11 cellular contexts compared by ENCODE assay signal in genomic region chr17:19005442-19005773, GRCh38. TPM values are rescaled to one million over a fixed set of nuclear protein-coding genes. Genes with fewer than 3 reads are reported as not detected.
A peak's percentile ranks its signal among the peaks of the same experiment; 100 is the strongest.
DNase-seq lines count a peak whose midpoint lies in the region; ATAC-seq, FAIRE-seq and TF ChIP-seq lines count a peak whose summit lies in the region.
"Had no signal": no experiment of that assay in that cellular context is flagged by ENCODE, and none has a peak within 500 bp of the region (broad histone marks: within the 10 kb centered on the region; RNA-seq: fewer than 3 reads in every experiment).

No MANE protein-coding gene starts in this region.

- 100% methylated on average over 3 of the region's 6 CpGs; no CpG with 5 or more reads in 1 of the 2 experiments for WGBS in IMR-90 (ENCODE audit: extremely low coverage in 2 of 2, insufficient read length in 1 of 2), 2 experiments
- no CpG with 5 or more reads among the region's 6 CpGs for WGBS in K562 (ENCODE audit: insufficient coverage, low coverage, missing lambda C conversion rate)

- peaks cover 13% of the 10 kb centered on the region; the same call in 2 of the 3 replicates for H3K79me2 ChIP-seq in K562 (ENCODE audit: control insufficient read depth, insufficient read depth, low read length)

- H3K9me1 ChIP-seq in IMR-90 (ENCODE audit: insufficient read depth, low read length) (peaks cover 13% of the 10 kb centered on the region; the same call in 1 of the 2 replicates), K562 (ENCODE audit: control insufficient read depth, insufficient read depth, low read length) (no peaks in the 10 kb centered on the region)

- no peak overlapping the region for H3K23ac ChIP-seq in IMR-90 (ENCODE audit: low read depth, low read length)

- H2AFZ ChIP-seq in IMR-90 (replicated peaks; ENCODE audit: low read length, poor library complexity) (no peak overlapping the region), K562 (ENCODE audit: low read depth, low read length) (peak overlapping the region; percentile 93; the same call in 1 of the 2 replicates)

- H3K27me3 ChIP-seq in IMR-90 (ENCODE audit: control insufficient read depth, insufficient read depth, low read length): no peaks in the 10 kb centered on the region
- H3K27me3 ChIP-seq in K562 (ENCODE audit: control insufficient read depth in 2 of 2, insufficient read depth in 2 of 2, low read length in 2 of 2): no peaks in the 10 kb centered on the region
- no peaks in the 10 kb centered on the region for H3K27me3 ChIP-seq in naive thymus-derived CD4-positive, alpha-beta T cell (ENCODE audit: control insufficient read depth in 2 of 2, insufficient read depth in 2 of 2, low read length in 2 of 2)

- H3K9ac ChIP-seq in IMR-90 (ENCODE audit: low read depth, low read length): no peak overlapping the region
- peak overlapping the region in 1 of 2 experiments; percentile 93; a peak in 2 of 4 replicates for H3K9ac ChIP-seq in K562 (ENCODE audit: insufficient read depth in 1 of 2, low read depth in 2 of 2, low read length in 2 of 2)

- TF ChIP-seq CTCF in C4-2B (conservative IDR thresholded peaks at IDR 0.05) (no peak), IMR-90 (conservative IDR thresholded peaks at IDR 0.05; ENCODE audit: low read depth, low read length) (no peak), K562 (IDR thresholded peaks at IDR 0.05 in 2 of 3, conservative IDR thresholded peaks at IDR 0.05 in 1 of 3; ENCODE audit: insufficient read depth in 2 of 3, low read depth in 1 of 3, low read length in 3 of 3) (no peak)

- peaks cover 1% of the 10 kb centered on the region; the same call in 1 of the 2 replicates for H3K36me3 ChIP-seq in IMR-90 (ENCODE audit: control insufficient read depth, insufficient read depth, low read length)
- peaks cover 25% of the 10 kb centered on the region; the same call in 1 of the 3 replicates for H3K36me3 ChIP-seq in K562 (ENCODE audit: control insufficient read depth, insufficient read depth, low read length)
- peaks cover 0 to 12% (median 0%) of the 10 kb centered on the region in 3 experiments for H3K36me3 ChIP-seq in naive thymus-derived CD4-positive, alpha-beta T cell (ENCODE audit: control insufficient read depth in 2 of 3, insufficient read depth in 3 of 3, low read length in 3 of 3)
- H3K36me3 ChIP-seq: WERI-Rb-1 had no signal

- peak overlapping the region; percentile 70 to 95; a peak in 2 of 4 replicates for H4K8ac ChIP-seq in IMR-90 (ENCODE audit: low read depth in 2 of 2, low read length in 2 of 2)

- TF ChIP-seq EP300 in K562 (IDR thresholded peaks at IDR 0.05; ENCODE audit: low read length): no peak

- CTCF ChIA-PET in IMR-90 (lab: Yijun Ruan, JAX): no interaction called here
- CTCF ChIA-PET in K562 (lab: Yijun Ruan, JAX; ENCODE audit: low intra/inter-chr PET ratio): no interaction called here
- CTCF ChIA-PET in naive thymus-derived CD4-positive, alpha-beta T cell (lab: Charles Lee): no interaction called here
- CTCF ChIA-PET in HEK293T (lab: Yijun Ruan, JAX): interaction anchor here (1.7 kb wide), 1 partner anchor 44 kb away, joined by 6 read pairs; no protein-coding TSS in a partner anchor

- dilution Hi-C loops in IMR-90 (cut with HindIII; ENCODE audit: low sequenced_read_pairs, unreplicated experiment): no loop called here

- no peak overlapping the region for H3K4me2 ChIP-seq in IMR-90 (ENCODE audit: low read depth, low read length)
- no peak overlapping the region for H3K4me2 ChIP-seq in K562 (ENCODE audit: insufficient read depth, low read length)

- ATAC-seq in IMR-90 (ENCODE audit: low read depth) (no peak), K562 (no peak), HG03442 (IDR thresholded peaks at IDR 0.05; ENCODE audit: unreplicated experiment) (no peak)
- ATAC-seq in naive thymus-derived CD4-positive, alpha-beta T cell: no peak

- H3K27ac ChIP-seq in C4-2B: peak overlapping the region; percentile 71
- no peak overlapping the region; the same call in 1 of the 2 replicates for H3K27ac ChIP-seq in IMR-90 (ENCODE audit: insufficient read depth, low read length)
- H3K27ac ChIP-seq in K562 (ENCODE audit: extremely low read depth, low read depth, low read length): no peak overlapping the region
- peak overlapping the region; percentile 84 for H3K27ac ChIP-seq in naive thymus-derived CD4-positive, alpha-beta T cell (ENCODE audit: low read depth, low read length)
- H3K27ac ChIP-seq: WERI-Rb-1 had no signal

- intact Hi-C loops in IMR-90 (cut with micrococcal nuclease) (loop anchor here (2.0 kb wide), 1 partner anchor 45 kb away; no protein-coding TSS in a partner anchor), K562 (cut with micrococcal nuclease) (no loop called here)
- intact Hi-C loops in naive thymus-derived CD4-positive, alpha-beta T cell (cut with micrococcal nuclease): loop anchor here in 1 of 2 donors (2.0 to 10.0 kb wide), 3 partner anchors 45 to 191 kb away; partner anchors contain the start of gene PRPSAP2

- H2BK120ac ChIP-seq in IMR-90 (ENCODE audit: low read depth, low read length): peak overlapping the region; percentile 92

- FAIRE-seq in K562 (lab: Jason Lieb, UNC): no peak

- no peaks in the 10 kb centered on the region for H3K9me3 ChIP-seq in IMR-90 (ENCODE audit: control insufficient read depth, insufficient read depth, low read length)
- no peaks in the 10 kb centered on the region for H3K9me3 ChIP-seq in K562 (replicated peaks; ENCODE audit: control insufficient read depth, insufficient read depth, low read depth, low read length)
- no peaks in the 10 kb centered on the region for H3K9me3 ChIP-seq in naive thymus-derived CD4-positive, alpha-beta T cell (ENCODE audit: control insufficient read depth in 2 of 3, low read length in 3 of 3)

- TF ChIP-seq POLR2A in IMR-90 (IDR thresholded peaks at IDR 0.05; ENCODE audit: low read depth, low read length) (no peak), K562 (conservative IDR thresholded peaks at IDR 0.05) (no peak)

- DNase-seq in IMR-90 (no peak), K562 (ENCODE audit: extremely low read depth in 1 of 4, low spot score in 3 of 4) (no peak), HEK293T (ENCODE audit: extremely low spot score) (no peak)
- DNase-seq in naive thymus-derived CD4-positive, alpha-beta T cell: no peak
- DNase-seq in effector CD4-positive, alpha-beta T cell: no peak
- no peak for DNase-seq in activated naive CD4-positive, alpha-beta T cell (lab: John Stamatoyannopoulos, UW)
- DNase-seq: stimulated activated naive CD8-positive, alpha-beta T cell treated with anti-CD3 and anti-CD28 coated beads, Interleukin-15, amount 100 ng/mL, for 72 hours; WERI-Rb-1 had no signal

- H3K4ac ChIP-seq in IMR-90 (ENCODE audit: low read depth, low read length): peak overlapping the region; percentile 93; the same call in 1 of the 2 replicates

- H2AK9ac ChIP-seq in IMR-90 (replicated peaks; ENCODE audit: low read depth, low read length, poor library complexity): peak overlapping the region; percentile 98

- H4K20me1 ChIP-seq in IMR-90 (ENCODE audit: insufficient read depth, low read length) (peaks cover 23% of the 10 kb centered on the region), K562 (replicated peaks; ENCODE audit: control insufficient read depth, insufficient read depth, low read length) (peaks cover 19% of the 10 kb centered on the region)

- H3K27ac Mint-ChIP-seq in naive thymus-derived CD4-positive, alpha-beta T cell: peak overlapping the region; percentile 59 to 92 (median 89)

- peaks cover 0 to 19% (median 0%) of the 10 kb centered on the region in 5 donors for H3K27me3 Mint-ChIP-seq in naive thymus-derived CD4-positive, alpha-beta T cell
- H3K27me3 Mint-ChIP-seq: stimulated activated naive CD8-positive, alpha-beta T cell treated with anti-CD3 and anti-CD28 coated beads, Interleukin-15, amount 100 ng/mL, for 72 hours had no signal

- H3K18ac ChIP-seq in IMR-90 (ENCODE audit: low read depth, low read length): no peak overlapping the region

- H3K4me1 Mint-ChIP-seq in naive thymus-derived CD4-positive, alpha-beta T cell: peaks cover 15 to 37% (median 25%) of the 10 kb centered on the region in 7 donors

- H3K4me3 ChIP-seq in IMR-90 (ENCODE audit: insufficient read depth, low read depth, low read length): no peak overlapping the region
- no peak overlapping the region for H3K4me3 ChIP-seq in K562
- no peak overlapping the region for H3K4me3 ChIP-seq in naive thymus-derived CD4-positive, alpha-beta T cell (ENCODE audit: low read length)

- no peaks in the 10 kb centered on the region for H3K36me3 Mint-ChIP-seq in naive thymus-derived CD4-positive, alpha-beta T cell

- BruUV-seq in IMR-90 (replicated peaks; lab: Mats Ljungman, UMichigan): no TSS peak
- BruUV-seq in K562 (replicated peaks; lab: Mats Ljungman, UMichigan): no TSS peak

- H2BK15ac ChIP-seq in IMR-90 (ENCODE audit: low read depth, low read length): peak overlapping the region; percentile 98; the same call in 1 of the 3 replicates

- H3K4me1 ChIP-seq in IMR-90 (ENCODE audit: control insufficient read depth, insufficient read depth, low read length): peaks cover 30% of the 10 kb centered on the region
- H3K4me1 ChIP-seq in K562 (replicated peaks in 1 of 2; ENCODE audit: control insufficient read depth in 2 of 2, insufficient read depth in 2 of 2, low read length in 2 of 2): peaks cover 22 to 43% of the 10 kb centered on the region in 2 experiments
- H3K4me1 ChIP-seq in naive thymus-derived CD4-positive, alpha-beta T cell (ENCODE audit: control insufficient read depth in 2 of 2, insufficient read depth in 2 of 2, low read length in 2 of 2): peaks cover 18 to 30% of the 10 kb centered on the region in 2 donors

- H3K4me3 Mint-ChIP-seq in naive thymus-derived CD4-positive, alpha-beta T cell: peak overlapping the region; percentile 17 to 87 (median 47)

- no peak overlapping the region for H2BK20ac ChIP-seq in IMR-90 (ENCODE audit: low read depth, low read length)

- H3K79me1 ChIP-seq in IMR-90 (ENCODE audit: low read depth in 1 of 2, low read length in 2 of 2): peaks cover 14 to 41% of the 10 kb centered on the region in 2 experiments; a peak in 3 of 4 replicates

- no peak for TF ChIP-seq RAD21 in IMR-90 (IDR thresholded peaks at IDR 0.05; ENCODE audit: low read length)
- TF ChIP-seq RAD21 in K562 (CRISPR knock-in tag; conservative IDR thresholded peaks at IDR 0.05 in 1 of 2, IDR thresholded peaks at IDR 0.05 in 1 of 2): no peak

- H3K56ac ChIP-seq in IMR-90 (ENCODE audit: extremely low read depth, insufficient read depth, low read length): no peak overlapping the region

- H4K5ac ChIP-seq in IMR-90 (ENCODE audit: low read depth, low read length): peak overlapping the region; percentile 94; the same call in 1 of the 2 replicates

- H3K14ac ChIP-seq in IMR-90 (replicated peaks; ENCODE audit: low read depth, low read length): no peak overlapping the region

- no peak overlapping the region for H4K91ac ChIP-seq in IMR-90 (ENCODE audit: insufficient read depth, low read depth, low read length)

- no peak overlapping the region for H2BK5ac ChIP-seq in IMR-90 (ENCODE audit: low read depth, low read length, poor library complexity, severe bottlenecking)

- POLR2A ChIA-PET in IMR-90 (lab: Charles Lee; ENCODE audit: unreplicated experiment): no interaction called here
- POLR2A ChIA-PET in K562 (lab: Yijun Ruan, JAX): interaction anchor here (1.1 kb wide), 2 partner anchors 13 to 14 kb away, joined by 3 to 4 read pairs; no protein-coding TSS in a partner anchor
- POLR2A ChIA-PET in naive thymus-derived CD4-positive, alpha-beta T cell (lab: Charles Lee): interaction anchor here (0.6 to 1.3 kb wide), 4 partner anchors 14 to 25 kb away, joined by 3 to 8 read pairs (median 5); no protein-coding TSS in a partner anchor
- POLR2A ChIA-PET in HEK293T (lab: Yijun Ruan, JAX): interaction anchor here (1.1 to 1.5 kb wide), 6 partner anchors 8 to 44 kb away, joined by 3 to 8 read pairs (median 5); no protein-coding TSS in a partner anchor

- H2AK5ac ChIP-seq in IMR-90 (ENCODE audit: low read depth, low read length): peak overlapping the region; percentile 76

- no peaks in the 10 kb centered on the region for H3K9me3 Mint-ChIP-seq in naive thymus-derived CD4-positive, alpha-beta T cell
- H3K9me3 Mint-ChIP-seq: stimulated activated naive CD8-positive, alpha-beta T cell treated with anti-CD3 and anti-CD28 coated beads, Interleukin-15, amount 100 ng/mL, for 72 hours had no signal

- in situ Hi-C loops in IMR-90 (cut with MboI; ENCODE audit: low sequenced_read_pairs): no loop called here
- in situ Hi-C loops in K562 (cut with MboI): no loop called here

RNA-seq across cellular contexts. Expression of gene FAM83G, which starts 0.8 kb away (rescaled TPM):
- total RNA-seq in IMR-90 (2012; rRNA removed) (9.5 and 10.3 TPM in 2 replicates), K562 (2014; rRNA removed) (7.6 and 12.9 TPM in 2 replicates), K562 (2014; rRNA removed; fragmentation: Illumina TruSeq; extraction: Trizol) (1.9 and 2.3 TPM in 2 replicates), K562 (2015; rRNA removed; fragmentation: Illumina TruSeq; extraction: Trizol) (4.2 and 5.6 TPM in 2 replicates), K562 (2021) (9.1 and 10.3 TPM in 2 replicates)
- polyA plus RNA-seq in IMR-90 (2012; rRNA removed) (12.6 and 14.1 TPM in 2 replicates), K562 (2011; rRNA removed) (3.4 and 4.2 TPM in 2 replicates), K562 (2014; fragmentation: Illumina TruSeq; extraction: Trizol) (4.8 and 6.5 TPM in 2 replicates), K562 (2014; fragmentation: Nextera tagmentation; extraction: Ambion mirVana) (under 1 TPM in 1 of 2 experiments, not detected in 1; 0.04 TPM), K562 (2014; rRNA removed) (5.5 and 5.7 TPM in 2 replicates)
- 7.5 and 10.0 TPM in 2 replicates for polyA plus RNA-seq in IMR-90 (2012; cell fraction: cytosol; rRNA removed)
- polyA plus RNA-seq in IMR-90 (2012; cell fraction: nucleus; rRNA removed; ENCODE audit: low replicate concordance): 16.3 and 36.3 TPM in 2 replicates
- 8.8 and 26.9 TPM in 2 replicates for total RNA-seq in K562 (2011; cell fraction: chromatin; rRNA removed; ENCODE audit: low replicate concordance)
- 22.8 and 25.7 TPM in 2 replicates for total RNA-seq in K562 (2011; cell fraction: nucleolus; rRNA removed)
- 11.5 and 13.5 TPM in 2 replicates for total RNA-seq in K562 (2011; cell fraction: nucleoplasm; rRNA removed)
- polyA plus RNA-seq in K562 (2011; cell fraction: cytosol; rRNA removed): 3.5 and 6.6 TPM in 2 replicates
- polyA plus RNA-seq in K562 (2011; cell fraction: nucleus; rRNA removed): 9.7 and 20.5 TPM in 2 replicates
- polyA plus RNA-seq in K562 (2012): 4.2 and 5.3 TPM in 2 replicates
- polyA minus RNA-seq in K562 (2011; rRNA and poly(A)+ RNA removed): 3.2 and 4.8 TPM in 2 replicates
- 5.2 and 5.4 TPM in 2 replicates for polyA minus RNA-seq in K562 (2011; cell fraction: cytosol; rRNA and poly(A)+ RNA removed)
- 7.1 and 7.9 TPM in 2 replicates for polyA minus RNA-seq in K562 (2011; cell fraction: nucleus; rRNA and poly(A)+ RNA removed)
- total RNA-seq in naive thymus-derived CD4-positive, alpha-beta T cell: 1 to 10 TPM; 3.9 to 9.1 (median 6.9) TPM
- 1 to 10 TPM; 1.6 to 3.6 TPM for polyA plus RNA-seq in naive thymus-derived CD4-positive, alpha-beta T cell
- polyA plus RNA-seq: neural cell had no signal

RNA-seq across cellular contexts. Expression of gene GRAP, which starts 41.3 kb away (rescaled TPM):
- total RNA-seq in IMR-90 (2012; rRNA removed): under 0.01 TPM in 1 of 2 replicates, not detected in the other
- polyA plus RNA-seq in IMR-90 (2012; rRNA removed): 0.13 and 0.14 TPM in 2 replicates
- polyA plus RNA-seq in IMR-90 (2012; cell fraction: cytosol; rRNA removed): 0.05 TPM in 1 of 2 replicates, not detected in the other
- 0.14 and 0.22 TPM in 2 replicates for polyA plus RNA-seq in IMR-90 (2012; cell fraction: nucleus; rRNA removed; ENCODE audit: low replicate concordance)
- total RNA-seq in K562 (2011; cell fraction: chromatin; rRNA removed; ENCODE audit: low replicate concordance): not detected in 2 replicates
- total RNA-seq in K562 (2011; cell fraction: nucleolus; rRNA removed): 0.17 and 0.79 TPM in 2 replicates
- total RNA-seq in K562 (2011; cell fraction: nucleoplasm; rRNA removed): not detected in 2 replicates
- total RNA-seq in K562 (2014; rRNA removed): not detected in 2 replicates
- total RNA-seq in K562 (2014; rRNA removed; fragmentation: Illumina TruSeq; extraction: Trizol): not detected in 2 replicates
- 0.11 TPM in 1 of 2 replicates, not detected in the other for total RNA-seq in K562 (2015; rRNA removed; fragmentation: Illumina TruSeq; extraction: Trizol)
- 0.07 and 0.27 TPM in 2 replicates for total RNA-seq in K562 (2021)
- 0.05 and 0.07 TPM in 2 replicates for polyA plus RNA-seq in K562 (2011; rRNA removed)
- 0.04 and 0.07 TPM in 2 replicates for polyA plus RNA-seq in K562 (2011; cell fraction: cytosol; rRNA removed)
- polyA plus RNA-seq in K562 (2011; cell fraction: nucleus; rRNA removed): 0.37 TPM in 1 of 2 replicates, not detected in the other
- 0.29 TPM in 1 of 2 replicates, not detected in the other for polyA plus RNA-seq in K562 (2012)
- polyA plus RNA-seq in K562 (2014; fragmentation: Illumina TruSeq; extraction: Trizol): not detected in 2 replicates
- polyA plus RNA-seq in K562 (2014; fragmentation: Nextera tagmentation; extraction: Ambion mirVana): not detected
- polyA plus RNA-seq in K562 (2014; rRNA removed): 0.41 TPM in 1 of 2 replicates, not detected in the other
- not detected in 2 replicates for polyA minus RNA-seq in K562 (2011; rRNA and poly(A)+ RNA removed)
- not detected in 2 replicates for polyA minus RNA-seq in K562 (2011; cell fraction: cytosol; rRNA and poly(A)+ RNA removed)
- 0.27 TPM in 1 of 2 replicates, not detected in the other for polyA minus RNA-seq in K562 (2011; cell fraction: nucleus; rRNA and poly(A)+ RNA removed)
- total RNA-seq in naive thymus-derived CD4-positive, alpha-beta T cell: 10 to 100 TPM; 31.9 to 85.5 (median 45.6) TPM
- 100 to 1,000 TPM in 1 of 2 donors, 10 to 100 TPM in 1; 97.6 to 162 TPM for polyA plus RNA-seq in naive thymus-derived CD4-positive, alpha-beta T cell

RNA-seq across cellular contexts. Expression of gene SLC5A10, which starts 53.4 kb away (rescaled TPM):
- total RNA-seq in IMR-90 (2012; rRNA removed) (not detected in 2 replicates), K562 (2014; rRNA removed) (0.09 TPM in 1 of 2 replicates, not detected in the other), K562 (2014; rRNA removed; fragmentation: Illumina TruSeq; extraction: Trizol) (not detected in 2 replicates), K562 (2015; rRNA removed; fragmentation: Illumina TruSeq; extraction: Trizol) (0.04 TPM in 1 of 2 replicates, not detected in the other), K562 (2021) (not detected in 2 replicates)
- polyA plus RNA-seq in IMR-90 (2012; rRNA removed) (not detected in 2 replicates), K562 (2011; rRNA removed) (0.01 and 0.03 TPM in 2 replicates), K562 (2014; fragmentation: Illumina TruSeq; extraction: Trizol) (0.04 TPM in 1 of 2 replicates, not detected in the other), K562 (2014; fragmentation: Nextera tagmentation; extraction: Ambion mirVana) (not detected), K562 (2014; rRNA removed) (0.03 and 0.05 TPM in 2 replicates)
- not detected in 2 replicates for polyA plus RNA-seq in IMR-90 (2012; cell fraction: cytosol; rRNA removed)
- polyA plus RNA-seq in IMR-90 (2012; cell fraction: nucleus; rRNA removed; ENCODE audit: low replicate concordance): 0.04 TPM in 1 of 2 replicates, not detected in the other
- 0.51 TPM in 1 of 2 replicates, not detected in the other for total RNA-seq in K562 (2011; cell fraction: chromatin; rRNA removed; ENCODE audit: low replicate concordance)
- 0.17 and 0.39 TPM in 2 replicates for total RNA-seq in K562 (2011; cell fraction: nucleolus; rRNA removed)
- 0.37 and 0.46 TPM in 2 replicates for total RNA-seq in K562 (2011; cell fraction: nucleoplasm; rRNA removed)
- polyA plus RNA-seq in K562 (2011; cell fraction: cytosol; rRNA removed): 0.01 TPM in 1 of 2 replicates, not detected in the other
- 0.06 TPM in 2 replicates for polyA plus RNA-seq in K562 (2011; cell fraction: nucleus; rRNA removed)
- 0.04 and 0.07 TPM in 2 replicates for polyA plus RNA-seq in K562 (2012)
- polyA minus RNA-seq in K562 (2011; rRNA and poly(A)+ RNA removed): not detected in 2 replicates
- polyA minus RNA-seq in K562 (2011; cell fraction: cytosol; rRNA and poly(A)+ RNA removed): not detected in 2 replicates
- 0.13 and 0.22 TPM in 2 replicates for polyA minus RNA-seq in K562 (2011; cell fraction: nucleus; rRNA and poly(A)+ RNA removed)
- total RNA-seq in naive thymus-derived CD4-positive, alpha-beta T cell: under 1 TPM in 1 of 5 experiments, not detected in 4; 0.17 TPM
- under 1 TPM; 0.15 to 0.37 TPM for polyA plus RNA-seq in naive thymus-derived CD4-positive, alpha-beta T cell
- polyA plus RNA-seq: neural cell had no signal

Comparison
In these comparisons a context has a peak if more than half of its experiments do, and no peak if none do; other contexts are left out.
1. H3K27ac ChIP-seq: peak in C4-2B (single experiment) and naive thymus-derived CD4-positive, alpha-beta T cell (single experiment); none in IMR-90 (single experiment) and K562 (single experiment).
2. RNA of gene GRAP, which starts 41.3 kb away (total RNA-seq): 31.9 to 85.5 TPM in naive thymus-derived CD4-positive, alpha-beta T cell; 0.07 to 0.79 TPM in K562 and under 0.01 TPM in IMR-90; every median in the first group is over 10 times any median in the second.